Comparison of ENCODE assay signal across 1 cellular context in the genomic region with DNA sequence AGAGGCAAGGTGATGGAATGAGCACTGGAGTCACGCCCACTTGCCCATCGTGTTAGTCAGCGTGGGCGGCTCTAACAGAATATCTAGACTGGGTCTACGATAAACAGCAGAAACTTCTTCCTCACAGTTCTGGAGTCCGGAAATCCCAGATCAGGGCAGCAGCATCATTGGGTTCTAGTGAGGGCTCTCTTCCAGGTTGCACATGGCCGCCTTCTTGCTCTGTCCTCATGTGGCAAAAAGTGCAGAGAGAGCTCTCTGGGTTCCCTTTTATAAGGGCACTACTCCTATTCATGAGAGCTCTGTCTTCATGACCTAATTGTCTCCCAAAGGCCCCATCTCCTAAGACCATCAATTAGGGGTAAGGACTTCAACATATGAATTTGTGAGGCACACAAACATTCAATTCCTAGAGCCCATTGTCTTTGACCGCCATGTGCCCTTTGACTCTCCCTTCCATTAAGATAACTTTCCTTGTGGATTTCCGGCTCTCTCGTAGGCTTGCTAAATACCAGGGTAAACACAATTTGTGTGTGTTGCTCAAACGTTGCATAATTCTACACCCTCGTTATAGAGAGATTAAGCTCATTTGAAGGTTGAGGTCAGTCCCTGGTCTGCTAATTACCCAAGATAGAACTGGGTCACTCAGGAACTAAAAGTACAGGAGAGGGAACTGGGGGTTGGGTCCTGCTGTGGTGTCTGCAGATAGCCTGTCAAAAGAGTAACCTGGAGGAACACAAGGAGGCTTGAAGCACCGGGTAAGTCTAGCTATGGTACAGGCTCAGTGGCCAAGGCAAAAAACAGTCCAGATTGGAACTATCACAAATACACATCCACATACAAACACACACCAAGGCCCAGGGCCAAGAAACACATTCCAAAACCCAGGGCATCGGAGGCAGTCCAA.
TF ChIP-seq lines count a peak whose summit lies in the region.

No MANE protein-coding gene starts in this region.

TF ChIP-seq in HepG2, 621 proteins besides CTCF, POLR2A, EP300 and RAD21 (continued from another document and continues in another):
- TF ChIP-seq REL (CRISPR knock-in tag; conservative IDR thresholded peaks at IDR 0.05) (no peak; the same call in 1 of the 2 replicates), KDM3A (CRISPR knock-in tag; IDR thresholded peaks at IDR 0.05; ENCODE audit: low read depth) (peak; percentile 95), HNF4A (CRISPR knock-in tag; IDR thresholded peaks at IDR 0.05) (peak; percentile 94), MAX (IDR thresholded peaks at IDR 0.05) (peak; percentile 71), HMG20A (CRISPR knock-in tag; IDR thresholded peaks at IDR 0.05; ENCODE audit: borderline replicate concordance) (peak; percentile 98), SPEN (CRISPR knock-in tag; IDR thresholded peaks at IDR 0.05; ENCODE audit: low read depth) (peak; percentile 59; the same call in 1 of the 2 replicates), ZBTB7B (CRISPR knock-in tag; IDR thresholded peaks at IDR 0.05) (peak; percentile 72; the same call in 1 of the 2 replicates), MLX (CRISPR knock-in tag; IDR thresholded peaks at IDR 0.05) (peak; percentile 82), MAFK (conservative IDR thresholded peaks at IDR 0.05 in 1 of 2, IDR thresholded peaks at IDR 0.05 in 1 of 2; ENCODE audit: low read length in 2 of 2) (no peak), MAFG (CRISPR knock-in tag; IDR thresholded peaks at IDR 0.05) (no peak), ZNF510 (CRISPR knock-in tag; IDR thresholded peaks at IDR 0.05; ENCODE audit: low read depth) (no peak), PHB2 (IDR thresholded peaks at IDR 0.05; ENCODE audit: partially characterized antibody) (no peak), ZNF703 (CRISPR knock-in tag; IDR thresholded peaks at IDR 0.05; ENCODE audit: borderline replicate concordance) (peak; percentile 97), TBX3 (IDR thresholded peaks at IDR 0.05; ENCODE audit: borderline replicate concordance) (peak; percentile 89), KDM2A (CRISPR knock-in tag; IDR thresholded peaks at IDR 0.05; ENCODE audit: borderline replicate concordance, low read depth) (no peak), MLLT10 (CRISPR knock-in tag; IDR thresholded peaks at IDR 0.05) (no peak), SIX1 (CRISPR knock-in tag; IDR thresholded peaks at IDR 0.05; ENCODE audit: borderline replicate concordance) (peak; percentile 90), KLF6 (CRISPR knock-in tag; IDR thresholded peaks at IDR 0.05) (0 out of 2 replicates have a peak, but pooled peaks have one; percentile 63), TRIM24 (CRISPR knock-in tag; IDR thresholded peaks at IDR 0.05) (peak; percentile 92), CEBPG (CRISPR knock-in tag; IDR thresholded peaks at IDR 0.05) (peak; percentile 98), ZNF790 (CRISPR knock-in tag; IDR thresholded peaks at IDR 0.05; ENCODE audit: borderline replicate concordance) (no peak), FOXJ3 (CRISPR knock-in tag; IDR thresholded peaks at IDR 0.05; ENCODE audit: borderline replicate concordance) (peak; percentile 97), CEBPZ (IDR thresholded peaks at IDR 0.05; ENCODE audit: low read length) (no peak), KMT2B (CRISPR knock-in tag; IDR thresholded peaks at IDR 0.05) (0 out of 2 replicates have a peak, but pooled peaks have one; percentile 58), ZNF460 (CRISPR knock-in tag; IDR thresholded peaks at IDR 0.05; ENCODE audit: borderline replicate concordance) (no peak; the same call in 1 of the 2 replicates), ZNF768 (CRISPR knock-in tag; IDR thresholded peaks at IDR 0.05) (no peak), NRL (CRISPR knock-in tag; IDR thresholded peaks at IDR 0.05; ENCODE audit: borderline replicate concordance) (no peak), KLF15 (CRISPR knock-in tag; IDR thresholded peaks at IDR 0.05; ENCODE audit: borderline replicate concordance) (no peak), ZNF264 (CRISPR knock-in tag; IDR thresholded peaks at IDR 0.05) (peak; percentile 93), NFYC (CRISPR knock-in tag; IDR thresholded peaks at IDR 0.05) (0 out of 2 replicates have a peak, but pooled peaks have one; percentile 37), HNRNPK (IDR thresholded peaks at IDR 0.05; ENCODE audit: low read depth, low read length, poor library complexity, severe bottlenecking) (no peak), FOXA1 (IDR thresholded peaks at IDR 0.05) (peak; percentile 68), FOXA1 (CRISPR knock-in tag; IDR thresholded peaks at IDR 0.05) (peak; percentile 98), PHF8 (CRISPR knock-in tag; IDR thresholded peaks at IDR 0.05) (0 out of 2 replicates have a peak, but pooled peaks have one; percentile 45), HDAC1 (CRISPR knock-in tag; IDR thresholded peaks at IDR 0.05) (peak; percentile 93; the same call in 1 of the 2 replicates), MXD4 (CRISPR knock-in tag; IDR thresholded peaks at IDR 0.05) (peak; percentile 55; the same call in 1 of the 2 replicates), ZNF337 (CRISPR knock-in tag; IDR thresholded peaks at IDR 0.05; ENCODE audit: borderline replicate concordance, low read depth) (no peak), FOXP4 (CRISPR knock-in tag; IDR thresholded peaks at IDR 0.05) (peak; percentile 99), HOXA3 (CRISPR knock-in tag; IDR thresholded peaks at IDR 0.05) (peak; percentile 84), KMT2A (CRISPR knock-in tag; IDR thresholded peaks at IDR 0.05) (peak; percentile 67; the same call in 1 of the 2 replicates), ZNF564 (CRISPR knock-in tag; IDR thresholded peaks at IDR 0.05) (peak; percentile 54; the same call in 1 of the 2 replicates), SATB2 (CRISPR knock-in tag; IDR thresholded peaks at IDR 0.05) (no peak; the same call in 1 of the 2 replicates)
- TF ChIP-seq, protein P1, sequence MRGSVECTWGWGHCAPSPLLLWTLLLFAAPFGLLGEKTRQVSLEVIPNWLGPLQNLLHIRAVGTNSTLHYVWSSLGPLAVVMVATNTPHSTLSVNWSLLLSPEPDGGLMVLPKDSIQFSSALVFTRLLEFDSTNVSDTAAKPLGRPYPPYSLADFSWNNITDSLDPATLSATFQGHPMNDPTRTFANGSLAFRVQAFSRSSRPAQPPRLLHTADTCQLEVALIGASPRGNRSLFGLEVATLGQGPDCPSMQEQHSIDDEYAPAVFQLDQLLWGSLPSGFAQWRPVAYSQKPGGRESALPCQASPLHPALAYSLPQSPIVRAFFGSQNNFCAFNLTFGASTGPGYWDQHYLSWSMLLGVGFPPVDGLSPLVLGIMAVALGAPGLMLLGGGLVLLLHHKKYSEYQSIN (CRISPR knock-in tag; IDR thresholded peaks at IDR 0.05; ENCODE audit: borderline replicate concordance), result no peak
- TF ChIP-seq, protein P2, sequence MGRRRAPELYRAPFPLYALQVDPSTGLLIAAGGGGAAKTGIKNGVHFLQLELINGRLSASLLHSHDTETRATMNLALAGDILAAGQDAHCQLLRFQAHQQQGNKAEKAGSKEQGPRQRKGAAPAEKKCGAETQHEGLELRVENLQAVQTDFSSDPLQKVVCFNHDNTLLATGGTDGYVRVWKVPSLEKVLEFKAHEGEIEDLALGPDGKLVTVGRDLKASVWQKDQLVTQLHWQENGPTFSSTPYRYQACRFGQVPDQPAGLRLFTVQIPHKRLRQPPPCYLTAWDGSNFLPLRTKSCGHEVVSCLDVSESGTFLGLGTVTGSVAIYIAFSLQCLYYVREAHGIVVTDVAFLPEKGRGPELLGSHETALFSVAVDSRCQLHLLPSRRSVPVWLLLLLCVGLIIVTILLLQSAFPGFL (CRISPR knock-in tag; IDR thresholded peaks at IDR 0.05), result no peak
- TF ChIP-seq, protein P3, sequence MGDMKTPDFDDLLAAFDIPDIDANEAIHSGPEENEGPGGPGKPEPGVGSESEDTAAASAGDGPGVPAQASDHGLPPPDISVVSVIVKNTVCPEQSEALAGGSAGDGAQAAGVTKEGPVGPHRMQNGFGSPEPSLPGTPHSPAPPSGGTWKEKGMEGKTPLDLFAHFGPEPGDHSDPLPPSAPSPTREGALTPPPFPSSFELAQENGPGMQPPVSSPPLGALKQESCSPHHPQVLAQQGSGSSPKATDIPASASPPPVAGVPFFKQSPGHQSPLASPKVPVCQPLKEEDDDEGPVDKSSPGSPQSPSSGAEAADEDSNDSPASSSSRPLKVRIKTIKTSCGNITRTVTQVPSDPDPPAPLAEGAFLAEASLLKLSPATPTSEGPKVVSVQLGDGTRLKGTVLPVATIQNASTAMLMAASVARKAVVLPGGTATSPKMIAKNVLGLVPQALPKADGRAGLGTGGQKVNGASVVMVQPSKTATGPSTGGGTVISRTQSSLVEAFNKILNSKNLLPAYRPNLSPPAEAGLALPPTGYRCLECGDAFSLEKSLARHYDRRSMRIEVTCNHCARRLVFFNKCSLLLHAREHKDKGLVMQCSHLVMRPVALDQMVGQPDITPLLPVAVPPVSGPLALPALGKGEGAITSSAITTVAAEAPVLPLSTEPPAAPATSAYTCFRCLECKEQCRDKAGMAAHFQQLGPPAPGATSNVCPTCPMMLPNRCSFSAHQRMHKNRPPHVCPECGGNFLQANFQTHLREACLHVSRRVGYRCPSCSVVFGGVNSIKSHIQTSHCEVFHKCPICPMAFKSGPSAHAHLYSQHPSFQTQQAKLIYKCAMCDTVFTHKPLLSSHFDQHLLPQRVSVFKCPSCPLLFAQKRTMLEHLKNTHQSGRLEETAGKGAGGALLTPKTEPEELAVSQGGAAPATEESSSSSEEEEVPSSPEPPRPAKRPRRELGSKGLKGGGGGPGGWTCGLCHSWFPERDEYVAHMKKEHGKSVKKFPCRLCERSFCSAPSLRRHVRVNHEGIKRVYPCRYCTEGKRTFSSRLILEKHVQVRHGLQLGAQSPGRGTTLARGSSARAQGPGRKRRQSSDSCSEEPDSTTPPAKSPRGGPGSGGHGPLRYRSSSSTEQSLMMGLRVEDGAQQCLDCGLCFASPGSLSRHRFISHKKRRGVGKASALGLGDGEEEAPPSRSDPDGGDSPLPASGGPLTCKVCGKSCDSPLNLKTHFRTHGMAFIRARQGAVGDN (CRISPR knock-in tag; IDR thresholded peaks at IDR 0.05), result no peak
- TF ChIP-seq, protein P4, sequence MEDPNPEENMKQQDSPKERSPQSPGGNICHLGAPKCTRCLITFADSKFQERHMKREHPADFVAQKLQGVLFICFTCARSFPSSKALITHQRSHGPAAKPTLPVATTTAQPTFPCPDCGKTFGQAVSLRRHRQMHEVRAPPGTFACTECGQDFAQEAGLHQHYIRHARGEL (CRISPR knock-in tag; IDR thresholded peaks at IDR 0.05), result 0 out of 2 replicates have a peak, but pooled peaks have one; percentile 47
- TF ChIP-seq, protein P5, sequence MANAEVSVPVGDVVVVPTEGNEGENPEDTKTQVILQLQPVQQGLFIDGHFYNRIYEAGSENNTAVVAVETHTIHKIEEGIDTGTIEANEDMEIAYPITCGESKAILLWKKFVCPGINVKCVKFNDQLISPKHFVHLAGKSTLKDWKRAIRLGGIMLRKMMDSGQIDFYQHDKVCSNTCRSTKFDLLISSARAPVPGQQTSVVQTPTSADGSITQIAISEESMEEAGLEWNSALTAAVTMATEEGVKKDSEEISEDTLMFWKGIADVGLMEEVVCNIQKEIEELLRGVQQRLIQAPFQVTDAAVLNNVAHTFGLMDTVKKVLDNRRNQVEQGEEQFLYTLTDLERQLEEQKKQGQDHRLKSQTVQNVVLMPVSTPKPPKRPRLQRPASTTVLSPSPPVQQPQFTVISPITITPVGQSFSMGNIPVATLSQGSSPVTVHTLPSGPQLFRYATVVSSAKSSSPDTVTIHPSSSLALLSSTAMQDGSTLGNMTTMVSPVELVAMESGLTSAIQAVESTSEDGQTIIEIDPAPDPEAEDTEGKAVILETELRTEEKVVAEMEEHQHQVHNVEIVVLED (CRISPR knock-in tag; IDR thresholded peaks at IDR 0.05; ENCODE audit: borderline replicate concordance), result peak; percentile 62; the same call in 1 of the 2 replicates
- TF ChIP-seq, protein P6, sequence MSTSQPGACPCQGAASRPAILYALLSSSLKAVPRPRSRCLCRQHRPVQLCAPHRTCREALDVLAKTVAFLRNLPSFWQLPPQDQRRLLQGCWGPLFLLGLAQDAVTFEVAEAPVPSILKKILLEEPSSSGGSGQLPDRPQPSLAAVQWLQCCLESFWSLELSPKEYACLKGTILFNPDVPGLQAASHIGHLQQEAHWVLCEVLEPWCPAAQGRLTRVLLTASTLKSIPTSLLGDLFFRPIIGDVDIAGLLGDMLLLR (CRISPR knock-in tag; IDR thresholded peaks at IDR 0.05), result no peak
